Comparison of ENCODE assay signal across 1 cellular context in the genomic region with DNA sequence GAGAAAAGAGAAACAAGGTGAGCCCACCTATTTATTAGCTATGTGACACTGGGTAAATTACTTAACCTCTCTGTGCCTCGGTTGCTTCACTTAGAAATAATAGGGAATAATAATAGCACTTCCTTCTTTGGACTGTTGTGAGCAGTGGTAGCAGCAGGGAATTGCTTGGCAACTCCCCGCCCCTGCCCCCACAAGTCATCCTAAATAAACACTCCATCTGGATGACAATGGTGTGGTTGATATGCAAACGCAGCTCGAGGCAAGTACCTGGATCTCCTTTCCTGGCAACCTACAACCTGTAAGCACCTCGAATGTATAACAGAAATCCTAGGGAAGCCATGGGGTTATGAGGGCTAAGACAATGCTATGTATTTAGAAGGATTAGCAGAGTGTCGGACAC.
A peak's percentile ranks its signal among the peaks of the same experiment; 100 is the strongest.
TF ChIP-seq lines count a peak whose summit lies in the region.

No MANE protein-coding gene starts in this region.

TF ChIP-seq in WTC11, 78 proteins besides CTCF, POLR2A, EP300 and RAD21 (continued from another document and continues in another):
- TF ChIP-seq, protein P1, sequence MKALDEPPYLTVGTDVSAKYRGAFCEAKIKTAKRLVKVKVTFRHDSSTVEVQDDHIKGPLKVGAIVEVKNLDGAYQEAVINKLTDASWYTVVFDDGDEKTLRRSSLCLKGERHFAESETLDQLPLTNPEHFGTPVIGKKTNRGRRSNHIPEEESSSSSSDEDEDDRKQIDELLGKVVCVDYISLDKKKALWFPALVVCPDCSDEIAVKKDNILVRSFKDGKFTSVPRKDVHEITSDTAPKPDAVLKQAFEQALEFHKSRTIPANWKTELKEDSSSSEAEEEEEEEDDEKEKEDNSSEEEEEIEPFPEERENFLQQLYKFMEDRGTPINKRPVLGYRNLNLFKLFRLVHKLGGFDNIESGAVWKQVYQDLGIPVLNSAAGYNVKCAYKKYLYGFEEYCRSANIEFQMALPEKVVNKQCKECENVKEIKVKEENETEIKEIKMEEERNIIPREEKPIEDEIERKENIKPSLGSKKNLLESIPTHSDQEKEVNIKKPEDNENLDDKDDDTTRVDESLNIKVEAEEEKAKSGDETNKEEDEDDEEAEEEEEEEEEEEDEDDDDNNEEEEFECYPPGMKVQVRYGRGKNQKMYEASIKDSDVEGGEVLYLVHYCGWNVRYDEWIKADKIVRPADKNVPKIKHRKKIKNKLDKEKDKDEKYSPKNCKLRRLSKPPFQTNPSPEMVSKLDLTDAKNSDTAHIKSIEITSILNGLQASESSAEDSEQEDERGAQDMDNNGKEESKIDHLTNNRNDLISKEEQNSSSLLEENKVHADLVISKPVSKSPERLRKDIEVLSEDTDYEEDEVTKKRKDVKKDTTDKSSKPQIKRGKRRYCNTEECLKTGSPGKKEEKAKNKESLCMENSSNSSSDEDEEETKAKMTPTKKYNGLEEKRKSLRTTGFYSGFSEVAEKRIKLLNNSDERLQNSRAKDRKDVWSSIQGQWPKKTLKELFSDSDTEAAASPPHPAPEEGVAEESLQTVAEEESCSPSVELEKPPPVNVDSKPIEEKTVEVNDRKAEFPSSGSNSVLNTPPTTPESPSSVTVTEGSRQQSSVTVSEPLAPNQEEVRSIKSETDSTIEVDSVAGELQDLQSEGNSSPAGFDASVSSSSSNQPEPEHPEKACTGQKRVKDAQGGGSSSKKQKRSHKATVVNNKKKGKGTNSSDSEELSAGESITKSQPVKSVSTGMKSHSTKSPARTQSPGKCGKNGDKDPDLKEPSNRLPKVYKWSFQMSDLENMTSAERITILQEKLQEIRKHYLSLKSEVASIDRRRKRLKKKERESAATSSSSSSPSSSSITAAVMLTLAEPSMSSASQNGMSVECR (CRISPR knock-in tag; IDR thresholded peaks at IDR 0.05; ENCODE audit: borderline replicate concordance): no peak
- TF ChIP-seq KAT7 (CRISPR knock-in tag; IDR thresholded peaks at IDR 0.05; ENCODE audit: borderline replicate concordance) (no peak), OVOL2 (CRISPR knock-in tag; IDR thresholded peaks at IDR 0.05; ENCODE audit: borderline replicate concordance) (no peak), ELF4 (CRISPR knock-in tag; IDR thresholded peaks at IDR 0.05; ENCODE audit: low read depth) (no peak), GABPB1 (CRISPR knock-in tag; IDR thresholded peaks at IDR 0.05) (no peak), GTF2I (CRISPR knock-in tag; conservative IDR thresholded peaks at IDR 0.05) (no peak), ZNF396 (CRISPR knock-in tag; IDR thresholded peaks at IDR 0.05; ENCODE audit: borderline replicate concordance) (no peak), ATF1 (CRISPR knock-in tag; IDR thresholded peaks at IDR 0.05) (no peak), TP53 (CRISPR knock-in tag; IDR thresholded peaks at IDR 0.05) (no peak), TEAD4 (CRISPR knock-in tag; IDR thresholded peaks at IDR 0.05) (no peak), TEAD1 (CRISPR knock-in tag; IDR thresholded peaks at IDR 0.05) (peak; percentile 77; the same call in 1 of the 2 replicates), NFE2L1 (CRISPR knock-in tag; IDR thresholded peaks at IDR 0.05) (no peak), HMGA2 (CRISPR knock-in tag; IDR thresholded peaks at IDR 0.05) (no peak), EMX1 (CRISPR knock-in tag; IDR thresholded peaks at IDR 0.05) (no peak), CBFB (CRISPR knock-in tag; IDR thresholded peaks at IDR 0.05; ENCODE audit: low read depth) (peak; percentile 74; the same call in 1 of the 2 replicates), JUN (CRISPR knock-in tag; IDR thresholded peaks at IDR 0.05) (no peak), ZNF423 (CRISPR knock-in tag; IDR thresholded peaks at IDR 0.05) (no peak), SOX15 (CRISPR knock-in tag; IDR thresholded peaks at IDR 0.05) (no peak), MXD4 (CRISPR knock-in tag; IDR thresholded peaks at IDR 0.05; ENCODE audit: borderline replicate concordance) (no peak), NR3C1 (CRISPR knock-in tag; conservative IDR thresholded peaks at IDR 0.05; ENCODE audit: low read depth) (no peak), IRF2 (CRISPR knock-in tag; IDR thresholded peaks at IDR 0.05; ENCODE audit: borderline replicate concordance, low read depth) (no peak), SP1 (CRISPR knock-in tag; conservative IDR thresholded peaks at IDR 0.05) (peak; percentile 61; the same call in 1 of the 2 replicates)
- TF ChIP-seq, protein P2, sequence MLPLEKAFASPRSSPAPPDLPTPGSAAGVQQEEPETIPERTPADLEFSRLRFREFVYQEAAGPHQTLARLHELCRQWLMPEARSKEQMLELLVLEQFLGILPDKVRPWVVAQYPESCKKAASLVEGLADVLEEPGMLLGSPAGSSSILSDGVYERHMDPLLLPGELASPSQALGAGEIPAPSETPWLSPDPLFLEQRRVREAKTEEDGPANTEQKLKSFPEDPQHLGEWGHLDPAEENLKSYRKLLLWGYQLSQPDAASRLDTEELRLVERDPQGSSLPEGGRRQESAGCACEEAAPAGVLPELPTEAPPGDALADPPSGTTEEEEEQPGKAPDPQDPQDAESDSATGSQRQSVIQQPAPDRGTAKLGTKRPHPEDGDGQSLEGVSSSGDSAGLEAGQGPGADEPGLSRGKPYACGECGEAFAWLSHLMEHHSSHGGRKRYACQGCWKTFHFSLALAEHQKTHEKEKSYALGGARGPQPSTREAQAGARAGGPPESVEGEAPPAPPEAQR (CRISPR knock-in tag; IDR thresholded peaks at IDR 0.05): no peak
- TF ChIP-seq, protein P3, sequence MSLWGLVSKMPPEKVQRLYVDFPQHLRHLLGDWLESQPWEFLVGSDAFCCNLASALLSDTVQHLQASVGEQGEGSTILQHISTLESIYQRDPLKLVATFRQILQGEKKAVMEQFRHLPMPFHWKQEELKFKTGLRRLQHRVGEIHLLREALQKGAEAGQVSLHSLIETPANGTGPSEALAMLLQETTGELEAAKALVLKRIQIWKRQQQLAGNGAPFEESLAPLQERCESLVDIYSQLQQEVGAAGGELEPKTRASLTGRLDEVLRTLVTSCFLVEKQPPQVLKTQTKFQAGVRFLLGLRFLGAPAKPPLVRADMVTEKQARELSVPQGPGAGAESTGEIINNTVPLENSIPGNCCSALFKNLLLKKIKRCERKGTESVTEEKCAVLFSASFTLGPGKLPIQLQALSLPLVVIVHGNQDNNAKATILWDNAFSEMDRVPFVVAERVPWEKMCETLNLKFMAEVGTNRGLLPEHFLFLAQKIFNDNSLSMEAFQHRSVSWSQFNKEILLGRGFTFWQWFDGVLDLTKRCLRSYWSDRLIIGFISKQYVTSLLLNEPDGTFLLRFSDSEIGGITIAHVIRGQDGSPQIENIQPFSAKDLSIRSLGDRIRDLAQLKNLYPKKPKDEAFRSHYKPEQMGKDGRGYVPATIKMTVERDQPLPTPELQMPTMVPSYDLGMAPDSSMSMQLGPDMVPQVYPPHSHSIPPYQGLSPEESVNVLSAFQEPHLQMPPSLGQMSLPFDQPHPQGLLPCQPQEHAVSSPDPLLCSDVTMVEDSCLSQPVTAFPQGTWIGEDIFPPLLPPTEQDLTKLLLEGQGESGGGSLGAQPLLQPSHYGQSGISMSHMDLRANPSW (CRISPR knock-in tag; conservative IDR thresholded peaks at IDR 0.05; ENCODE audit: low read depth): no peak
- TF ChIP-seq, protein P4, sequence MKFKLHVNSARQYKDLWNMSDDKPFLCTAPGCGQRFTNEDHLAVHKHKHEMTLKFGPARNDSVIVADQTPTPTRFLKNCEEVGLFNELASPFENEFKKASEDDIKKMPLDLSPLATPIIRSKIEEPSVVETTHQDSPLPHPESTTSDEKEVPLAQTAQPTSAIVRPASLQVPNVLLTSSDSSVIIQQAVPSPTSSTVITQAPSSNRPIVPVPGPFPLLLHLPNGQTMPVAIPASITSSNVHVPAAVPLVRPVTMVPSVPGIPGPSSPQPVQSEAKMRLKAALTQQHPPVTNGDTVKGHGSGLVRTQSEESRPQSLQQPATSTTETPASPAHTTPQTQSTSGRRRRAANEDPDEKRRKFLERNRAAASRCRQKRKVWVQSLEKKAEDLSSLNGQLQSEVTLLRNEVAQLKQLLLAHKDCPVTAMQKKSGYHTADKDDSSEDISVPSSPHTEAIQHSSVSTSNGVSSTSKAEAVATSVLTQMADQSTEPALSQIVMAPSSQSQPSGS (CRISPR knock-in tag; IDR thresholded peaks at IDR 0.05; ENCODE audit: borderline replicate concordance, low read depth): no peak
- TF ChIP-seq, protein P5, sequence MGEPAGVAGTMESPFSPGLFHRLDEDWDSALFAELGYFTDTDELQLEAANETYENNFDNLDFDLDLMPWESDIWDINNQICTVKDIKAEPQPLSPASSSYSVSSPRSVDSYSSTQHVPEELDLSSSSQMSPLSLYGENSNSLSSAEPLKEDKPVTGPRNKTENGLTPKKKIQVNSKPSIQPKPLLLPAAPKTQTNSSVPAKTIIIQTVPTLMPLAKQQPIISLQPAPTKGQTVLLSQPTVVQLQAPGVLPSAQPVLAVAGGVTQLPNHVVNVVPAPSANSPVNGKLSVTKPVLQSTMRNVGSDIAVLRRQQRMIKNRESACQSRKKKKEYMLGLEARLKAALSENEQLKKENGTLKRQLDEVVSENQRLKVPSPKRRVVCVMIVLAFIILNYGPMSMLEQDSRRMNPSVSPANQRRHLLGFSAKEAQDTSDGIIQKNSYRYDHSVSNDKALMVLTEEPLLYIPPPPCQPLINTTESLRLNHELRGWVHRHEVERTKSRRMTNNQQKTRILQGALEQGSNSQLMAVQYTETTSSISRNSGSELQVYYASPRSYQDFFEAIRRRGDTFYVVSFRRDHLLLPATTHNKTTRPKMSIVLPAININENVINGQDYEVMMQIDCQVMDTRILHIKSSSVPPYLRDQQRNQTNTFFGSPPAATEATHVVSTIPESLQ (CRISPR knock-in tag; IDR thresholded peaks at IDR 0.05): no peak
- TF ChIP-seq, protein P6, sequence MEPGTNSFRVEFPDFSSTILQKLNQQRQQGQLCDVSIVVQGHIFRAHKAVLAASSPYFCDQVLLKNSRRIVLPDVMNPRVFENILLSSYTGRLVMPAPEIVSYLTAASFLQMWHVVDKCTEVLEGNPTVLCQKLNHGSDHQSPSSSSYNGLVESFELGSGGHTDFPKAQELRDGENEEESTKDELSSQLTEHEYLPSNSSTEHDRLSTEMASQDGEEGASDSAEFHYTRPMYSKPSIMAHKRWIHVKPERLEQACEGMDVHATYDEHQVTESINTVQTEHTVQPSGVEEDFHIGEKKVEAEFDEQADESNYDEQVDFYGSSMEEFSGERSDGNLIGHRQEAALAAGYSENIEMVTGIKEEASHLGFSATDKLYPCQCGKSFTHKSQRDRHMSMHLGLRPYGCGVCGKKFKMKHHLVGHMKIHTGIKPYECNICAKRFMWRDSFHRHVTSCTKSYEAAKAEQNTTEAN (CRISPR knock-in tag; IDR thresholded peaks at IDR 0.05): no peak
- TF ChIP-seq, protein P7, sequence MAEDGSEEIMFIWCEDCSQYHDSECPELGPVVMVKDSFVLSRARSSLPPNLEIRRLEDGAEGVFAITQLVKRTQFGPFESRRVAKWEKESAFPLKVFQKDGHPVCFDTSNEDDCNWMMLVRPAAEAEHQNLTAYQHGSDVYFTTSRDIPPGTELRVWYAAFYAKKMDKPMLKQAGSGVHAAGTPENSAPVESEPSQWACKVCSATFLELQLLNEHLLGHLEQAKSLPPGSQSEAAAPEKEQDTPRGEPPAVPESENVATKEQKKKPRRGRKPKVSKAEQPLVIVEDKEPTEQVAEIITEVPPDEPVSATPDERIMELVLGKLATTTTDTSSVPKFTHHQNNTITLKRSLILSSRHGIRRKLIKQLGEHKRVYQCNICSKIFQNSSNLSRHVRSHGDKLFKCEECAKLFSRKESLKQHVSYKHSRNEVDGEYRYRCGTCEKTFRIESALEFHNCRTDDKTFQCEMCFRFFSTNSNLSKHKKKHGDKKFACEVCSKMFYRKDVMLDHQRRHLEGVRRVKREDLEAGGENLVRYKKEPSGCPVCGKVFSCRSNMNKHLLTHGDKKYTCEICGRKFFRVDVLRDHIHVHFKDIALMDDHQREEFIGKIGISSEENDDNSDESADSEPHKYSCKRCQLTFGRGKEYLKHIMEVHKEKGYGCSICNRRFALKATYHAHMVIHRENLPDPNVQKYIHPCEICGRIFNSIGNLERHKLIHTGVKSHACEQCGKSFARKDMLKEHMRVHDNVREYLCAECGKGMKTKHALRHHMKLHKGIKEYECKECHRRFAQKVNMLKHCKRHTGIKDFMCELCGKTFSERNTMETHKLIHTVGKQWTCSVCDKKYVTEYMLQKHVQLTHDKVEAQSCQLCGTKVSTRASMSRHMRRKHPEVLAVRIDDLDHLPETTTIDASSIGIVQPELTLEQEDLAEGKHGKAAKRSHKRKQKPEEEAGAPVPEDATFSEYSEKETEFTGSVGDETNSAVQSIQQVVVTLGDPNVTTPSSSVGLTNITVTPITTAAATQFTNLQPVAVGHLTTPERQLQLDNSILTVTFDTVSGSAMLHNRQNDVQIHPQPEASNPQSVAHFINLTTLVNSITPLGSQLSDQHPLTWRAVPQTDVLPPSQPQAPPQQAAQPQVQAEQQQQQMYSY (CRISPR knock-in tag; IDR thresholded peaks at IDR 0.05): no peak
- TF ChIP-seq, protein P8, sequence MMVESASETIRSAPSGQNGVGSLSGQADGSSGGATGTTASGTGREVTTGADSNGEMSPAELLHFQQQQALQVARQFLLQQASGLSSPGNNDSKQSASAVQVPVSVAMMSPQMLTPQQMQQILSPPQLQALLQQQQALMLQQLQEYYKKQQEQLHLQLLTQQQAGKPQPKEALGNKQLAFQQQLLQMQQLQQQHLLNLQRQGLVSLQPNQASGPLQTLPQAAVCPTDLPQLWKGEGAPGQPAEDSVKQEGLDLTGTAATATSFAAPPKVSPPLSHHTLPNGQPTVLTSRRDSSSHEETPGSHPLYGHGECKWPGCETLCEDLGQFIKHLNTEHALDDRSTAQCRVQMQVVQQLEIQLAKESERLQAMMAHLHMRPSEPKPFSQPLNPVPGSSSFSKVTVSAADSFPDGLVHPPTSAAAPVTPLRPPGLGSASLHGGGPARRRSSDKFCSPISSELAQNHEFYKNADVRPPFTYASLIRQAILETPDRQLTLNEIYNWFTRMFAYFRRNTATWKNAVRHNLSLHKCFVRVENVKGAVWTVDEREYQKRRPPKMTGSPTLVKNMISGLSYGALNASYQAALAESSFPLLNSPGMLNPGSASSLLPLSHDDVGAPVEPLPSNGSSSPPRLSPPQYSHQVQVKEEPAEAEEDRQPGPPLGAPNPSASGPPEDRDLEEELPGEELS (CRISPR knock-in tag; IDR thresholded peaks at IDR 0.05): peak; percentile 94; the same call in 1 of the 2 replicates
- TF ChIP-seq, protein P9, sequence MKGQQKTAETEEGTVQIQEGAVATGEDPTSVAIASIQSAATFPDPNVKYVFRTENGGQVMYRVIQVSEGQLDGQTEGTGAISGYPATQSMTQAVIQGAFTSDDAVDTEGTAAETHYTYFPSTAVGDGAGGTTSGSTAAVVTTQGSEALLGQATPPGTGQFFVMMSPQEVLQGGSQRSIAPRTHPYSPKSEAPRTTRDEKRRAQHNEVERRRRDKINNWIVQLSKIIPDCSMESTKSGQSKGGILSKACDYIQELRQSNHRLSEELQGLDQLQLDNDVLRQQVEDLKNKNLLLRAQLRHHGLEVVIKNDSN (CRISPR knock-in tag; IDR thresholded peaks at IDR 0.05): no peak
- TF ChIP-seq, protein P10, sequence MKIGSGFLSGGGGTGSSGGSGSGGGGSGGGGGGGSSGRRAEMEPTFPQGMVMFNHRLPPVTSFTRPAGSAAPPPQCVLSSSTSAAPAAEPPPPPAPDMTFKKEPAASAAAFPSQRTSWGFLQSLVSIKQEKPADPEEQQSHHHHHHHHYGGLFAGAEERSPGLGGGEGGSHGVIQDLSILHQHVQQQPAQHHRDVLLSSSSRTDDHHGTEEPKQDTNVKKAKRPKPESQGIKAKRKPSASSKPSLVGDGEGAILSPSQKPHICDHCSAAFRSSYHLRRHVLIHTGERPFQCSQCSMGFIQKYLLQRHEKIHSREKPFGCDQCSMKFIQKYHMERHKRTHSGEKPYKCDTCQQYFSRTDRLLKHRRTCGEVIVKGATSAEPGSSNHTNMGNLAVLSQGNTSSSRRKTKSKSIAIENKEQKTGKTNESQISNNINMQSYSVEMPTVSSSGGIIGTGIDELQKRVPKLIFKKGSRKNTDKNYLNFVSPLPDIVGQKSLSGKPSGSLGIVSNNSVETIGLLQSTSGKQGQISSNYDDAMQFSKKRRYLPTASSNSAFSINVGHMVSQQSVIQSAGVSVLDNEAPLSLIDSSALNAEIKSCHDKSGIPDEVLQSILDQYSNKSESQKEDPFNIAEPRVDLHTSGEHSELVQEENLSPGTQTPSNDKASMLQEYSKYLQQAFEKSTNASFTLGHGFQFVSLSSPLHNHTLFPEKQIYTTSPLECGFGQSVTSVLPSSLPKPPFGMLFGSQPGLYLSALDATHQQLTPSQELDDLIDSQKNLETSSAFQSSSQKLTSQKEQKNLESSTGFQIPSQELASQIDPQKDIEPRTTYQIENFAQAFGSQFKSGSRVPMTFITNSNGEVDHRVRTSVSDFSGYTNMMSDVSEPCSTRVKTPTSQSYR (CRISPR knock-in tag; IDR thresholded peaks at IDR 0.05): peak; percentile 96
